ENCODE assay signal across 19 cellular contexts in the genomic region with DNA sequence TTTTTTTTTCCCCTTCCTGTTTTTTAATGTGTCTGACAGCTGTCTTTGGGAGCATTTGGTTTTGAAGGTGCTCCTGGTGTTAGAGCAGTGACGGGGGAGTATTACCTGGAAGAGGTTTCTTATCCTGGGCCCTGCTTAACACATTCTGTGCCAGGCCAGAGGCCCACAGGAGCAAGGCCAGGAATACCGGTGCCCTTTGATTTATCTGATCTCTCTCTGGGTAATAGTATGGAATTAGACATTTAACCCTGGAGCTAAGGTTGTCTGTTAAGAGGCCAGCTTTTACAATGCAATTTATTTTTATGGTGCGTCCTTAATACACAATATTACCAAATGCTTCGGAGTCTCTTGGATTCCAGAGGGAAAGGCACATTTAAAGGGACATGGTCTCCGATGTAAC.
"Had no signal": no experiment of that assay in that cellular context is flagged by ENCODE, and none has a peak within 500 bp of the region (broad histone marks: within the 10 kb centered on the region; RNA-seq: fewer than 3 reads in every experiment).

No MANE protein-coding gene starts in this region.

- H3K4me3 ChIP-seq: coronary artery, tibial artery had no signal

- H3K27me3 Mint-ChIP-seq: activated CD4-positive, alpha-beta T cell treated with anti-CD3 and anti-CD28 coated beads, Interleukin-2, amount 10 ng/mL, durations not matched to agents 24 days and 14 days; activated naive CD8-positive, alpha-beta T cell treated with anti-CD3 and anti-CD28 coated beads, Interleukin-2, amount 10 ng/mL, durations not matched to agents 7 days and 5 days; activated T-cell treated with anti-CD3 and anti-CD28 coated beads, Interleukin-2, amount 50 U/mL, for 24 hours; memory B cell; naive thymus-derived CD4-positive, alpha-beta T cell; T-cell had no signal

- ATAC-seq: activated CD8-positive, alpha-beta T cell treated with anti-CD3 and anti-CD28 coated beads, Interleukin-2, amount 10 ng/mL, durations not matched to agents 7 days and 5 days; left ventricle myocardium superior; naive thymus-derived CD4-positive, alpha-beta T cell; T-cell had no signal

- H3K9me3 Mint-ChIP-seq: activated CD4-positive, alpha-beta T cell treated with anti-CD3 and anti-CD28 coated beads, Interleukin-2, amount 10 ng/mL, durations not matched to agents 24 days and 14 days; activated naive CD8-positive, alpha-beta T cell treated with anti-CD3 and anti-CD28 coated beads, Interleukin-2, amount 10 ng/mL, durations not matched to agents 7 days and 5 days; activated T-cell treated with anti-CD3 and anti-CD28 coated beads, Interleukin-2, amount 50 U/mL, for 24 hours; activated T-helper 2 cell treated with anti-CD3 and anti-CD28 coated beads, Interferon-gamma antibody, Interleukin-2, Interleukin-4, amounts not matched to agents 10 μg/mL and 5 μg/mL and 100 μg/mL, durations not matched to agents 14 hours and 24 hours and 36 hours; immature natural killer cell; memory B cell; naive thymus-derived CD4-positive, alpha-beta T cell; T-cell had no signal

- H3K9me3 ChIP-seq: heart right ventricle, tibial artery had no signal

- H3K27me3 ChIP-seq: heart right ventricle, tibial artery had no signal

- H3K4me3 Mint-ChIP-seq: activated CD4-positive, alpha-beta T cell treated with anti-CD3 and anti-CD28 coated beads, Interleukin-2, amount 10 ng/mL, durations not matched to agents 24 days and 14 days; activated CD8-positive, alpha-beta T cell treated with anti-CD3 and anti-CD28 coated beads, Interleukin-2, amount 10 ng/mL, durations not matched to agents 7 days and 5 days; activated naive CD8-positive, alpha-beta T cell treated with anti-CD3 and anti-CD28 coated beads, Interleukin-2, amount 10 ng/mL, durations not matched to agents 7 days and 5 days; activated T-cell treated with anti-CD3 and anti-CD28 coated beads, Interleukin-2, amount 50 U/mL, for 24 hours; memory B cell; naive thymus-derived CD4-positive, alpha-beta T cell; T-cell had no signal

- DNase-seq: activated CD4-positive, alpha-beta T cell treated with anti-CD3 and anti-CD28 coated beads, Interleukin-2, amount 10 ng/mL, durations not matched to agents 24 days and 14 days; activated CD8-positive, alpha-beta T cell treated with anti-CD3 and anti-CD28 coated beads, Interleukin-2, amount 10 ng/mL, durations not matched to agents 7 days and 5 days; activated naive CD4-positive, alpha-beta T cell treated with Interleukin-2 at 50 U/mL for 16 hours; activated naive CD8-positive, alpha-beta T cell treated with anti-CD3 and anti-CD28 coated beads, Interleukin-2, amount 10 ng/mL, durations not matched to agents 7 days and 5 days; activated T-cell treated with anti-CD3 and anti-CD28 coated beads, Interleukin-2, amount 50 U/mL, for 24 hours; amygdala; caudate nucleus; effector CD4-positive, alpha-beta T cell; heart right ventricle; immature natural killer cell; kidney glomerular epithelial cell; left ventricle myocardium superior; naive thymus-derived CD4-positive, alpha-beta T cell; stimulated activated naive CD4-positive, alpha-beta T cell; T-cell; tibial artery had no signal

- H3K27ac Mint-ChIP-seq: activated CD4-positive, alpha-beta T cell treated with anti-CD3 and anti-CD28 coated beads, Interleukin-2, amount 10 ng/mL, durations not matched to agents 24 days and 14 days; activated CD8-positive, alpha-beta T cell treated with anti-CD3 and anti-CD28 coated beads, Interleukin-2, amount 10 ng/mL, durations not matched to agents 7 days and 5 days; activated naive CD8-positive, alpha-beta T cell treated with anti-CD3 and anti-CD28 coated beads, Interleukin-2, amount 10 ng/mL, durations not matched to agents 7 days and 5 days; activated T-cell treated with anti-CD3 and anti-CD28 coated beads, Interleukin-2, amount 50 U/mL, for 24 hours; activated T-helper 2 cell treated with anti-CD3 and anti-CD28 coated beads, Interferon-gamma antibody, Interleukin-2, Interleukin-4, amounts not matched to agents 10 μg/mL and 5 μg/mL and 100 μg/mL, durations not matched to agents 14 hours and 24 hours and 36 hours; memory B cell had no signal

- H3K36me3 ChIP-seq: heart right ventricle, tibial artery had no signal
